Comparison of ENCODE assay signal across 11 cellular contexts in the genomic region with DNA sequence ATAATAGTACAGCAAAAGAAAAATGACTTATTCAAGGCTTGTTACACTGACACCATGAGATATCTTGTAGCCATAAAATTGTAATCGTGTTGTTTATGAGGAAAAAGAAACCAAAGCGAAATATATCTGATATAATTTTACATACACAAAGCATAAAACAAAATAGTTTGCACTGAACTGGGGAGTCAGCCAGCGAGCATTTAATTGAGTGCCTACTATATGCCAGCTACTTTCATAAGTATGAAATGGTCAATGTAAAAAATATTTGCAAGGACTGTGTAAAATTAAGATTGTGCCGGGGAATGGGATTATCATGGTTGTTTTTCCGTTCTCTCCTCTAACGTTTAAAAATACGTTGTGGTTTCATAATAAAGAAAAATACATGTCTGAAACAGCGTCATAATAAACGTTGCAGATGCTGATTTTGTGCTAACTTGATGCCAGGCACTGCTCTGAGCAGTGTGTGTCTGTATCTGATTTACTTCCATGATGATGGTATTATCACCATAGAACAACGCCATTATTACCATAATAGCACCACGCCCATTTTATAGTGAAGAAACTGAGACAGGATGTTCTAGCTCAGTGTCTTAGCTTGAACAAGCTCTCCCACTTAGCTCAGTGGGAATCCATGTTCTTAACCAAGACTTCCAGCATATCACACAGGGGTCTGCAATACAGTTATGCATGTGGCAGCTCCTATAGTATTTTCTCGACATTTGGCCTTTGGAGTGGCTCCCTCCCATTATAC.
DNase-seq lines count a peak whose midpoint lies in the region; FAIRE-seq and TF ChIP-seq lines count a peak whose summit lies in the region.
"Had no signal": no experiment of that assay in that cellular context is flagged by ENCODE, and none has a peak within 500 bp of the region (broad histone marks: within the 10 kb centered on the region; RNA-seq: fewer than 3 reads in every experiment).

No MANE protein-coding gene starts in this region.

- no peak overlapping the region for H3T11ph ChIP-seq in H9 (ENCODE audit: low read length)

- H3K14ac ChIP-seq in H9 (ENCODE audit: insufficient read depth, low read length): no peak overlapping the region

- H3K4ac ChIP-seq in H9 (ENCODE audit: low read depth, low read length): no peak overlapping the region

- H2AK5ac ChIP-seq in H9 (ENCODE audit: insufficient read length, low read length): no peak overlapping the region

- H3K4me3 Mint-ChIP-seq in nephron: no peak overlapping the region
- H3K4me3 Mint-ChIP-seq in H9: no peak overlapping the region

- H3K56ac ChIP-seq in H9 (ENCODE audit: insufficient read length, low read depth, low read length): no peak overlapping the region

- 0 out of 2 replicates have a peak, but pooled peaks cover 6% of the 10 kb centered on the region for H3K9me3 ChIP-seq in BLaER1
- H3K9me3 ChIP-seq in H9 (ENCODE audit: control insufficient read depth, low read depth, low read length): no peaks in the 10 kb centered on the region

- peak; percentile 71 for FAIRE-seq in HTR-8/SVneo (lab: Jason Lieb, UNC)
- FAIRE-seq in RCC 7860 (lab: Jason Lieb, UNC): no peak
- FAIRE-seq: small intestine had no signal

- in situ Hi-C loops in brain microvascular endothelial cell (cut with HindIII; ENCODE audit: low pct_ligation_motif_present, low sequenced_read_pairs): no loop called here

- H3K4me1 Mint-ChIP-seq in nephron (peaks cover 18% of the 10 kb centered on the region), H9 (peaks cover 25 to 27% of the 10 kb centered on the region in 2 experiments)

- H3K4me2 ChIP-seq in BLaER1: peak overlapping the region; percentile 81
- H3K4me2 ChIP-seq in H9 (ENCODE audit: insufficient read depth, insufficient read length, low read length): no peak overlapping the region

- H3K9me3 Mint-ChIP-seq in nephron (no peaks in the 10 kb centered on the region), H9 (peaks cover 0 to 3% of the 10 kb centered on the region in 2 experiments; a peak in 1 of 5 replicates)

- no peaks in the 10 kb centered on the region for H3K23me2 ChIP-seq in H9 (ENCODE audit: insufficient read length, low read depth, low read length, poor library complexity, severe bottlenecking)

- TF ChIP-seq CTCF in brain microvascular endothelial cell (IDR thresholded peaks at IDR 0.05; ENCODE audit: low read depth, low read length, missing control alignments) (no peak), nephron (IDR thresholded peaks at IDR 0.05; ENCODE audit: unreplicated experiment in 3 of 3) (no peak), H9 (conservative IDR thresholded peaks at IDR 0.05) (no peak)

- H4K91ac ChIP-seq in H9 (ENCODE audit: insufficient read length, low read depth, low read length): no peak overlapping the region

- H3K4me3 ChIP-seq in BLaER1 (peak overlapping the region; percentile 44), brain microvascular endothelial cell (ENCODE audit: low read depth, low read length) (no peak overlapping the region)

- H3K27me3 Mint-ChIP-seq in nephron (ENCODE audit: low read depth): no peaks in the 10 kb centered on the region
- no peaks in the 10 kb centered on the region for H3K27me3 Mint-ChIP-seq in H9 (ENCODE audit: low read depth)

- peak overlapping the region; percentile 5 to 58 (median 16) for H3K27ac Mint-ChIP-seq in nephron
- H3K27ac Mint-ChIP-seq in H9: no peak overlapping the region

- no peak overlapping the region for H3K18ac ChIP-seq in H9 (ENCODE audit: insufficient read length, low read depth, low read length)

- H3K27ac ChIP-seq in BLaER1: peak overlapping the region; percentile 86
- peak overlapping the region; percentile 74 for H3K27ac ChIP-seq in brain microvascular endothelial cell
- no peak overlapping the region for H3K27ac ChIP-seq in H9 (ENCODE audit: insufficient read length, low read depth, low read length)

- H4K20me1 ChIP-seq in BLaER1 (no peaks in the 10 kb centered on the region), H9 (ENCODE audit: control insufficient read depth, insufficient read depth, insufficient read length) (no peaks in the 10 kb centered on the region)

- no peaks in the 10 kb centered on the region for H3K79me1 ChIP-seq in H9 (ENCODE audit: insufficient read depth, low read depth, low read length, poor library complexity, severe bottlenecking)

- H2BK20ac ChIP-seq in H9 (ENCODE audit: low read depth, low read length, poor library complexity, severe bottlenecking): no peak overlapping the region

- H3K36me3 Mint-ChIP-seq in nephron (ENCODE audit: low read depth): no peaks in the 10 kb centered on the region
- no peaks in the 10 kb centered on the region; a peak in 1 of 7 replicates for H3K36me3 Mint-ChIP-seq in H9 (ENCODE audit: insufficient read depth in 1 of 3, low read depth in 3 of 3)

- H3K9ac ChIP-seq in BLaER1 (peak overlapping the region; percentile 67), H9 (ENCODE audit: extremely low read depth, insufficient read length, low read length) (no peak overlapping the region)

- peaks cover 98% of the 10 kb centered on the region for H3K4me1 ChIP-seq in BLaER1
- H3K4me1 ChIP-seq in H9 (ENCODE audit: insufficient read depth, low read length): peaks cover 7% of the 10 kb centered on the region; the same call in 1 of the 2 replicates

- no peak overlapping the region for H3K23ac ChIP-seq in H9 (ENCODE audit: insufficient read length, low read depth, low read length)

- H2BK15ac ChIP-seq in H9 (ENCODE audit: low read depth, low read length): no peak overlapping the region

- H2AFZ ChIP-seq in H9 (ENCODE audit: low read length): no peak overlapping the region

- no peak overlapping the region for H2BK12ac ChIP-seq in H9 (ENCODE audit: insufficient read length, low read depth, low read length)

- no peak overlapping the region for H4K5ac ChIP-seq in H9 (ENCODE audit: insufficient read length, low read depth, low read length)

- DNase-seq in HTR-8/SVneo (ENCODE audit: insufficient read length, low spot score) (no peak), brain microvascular endothelial cell (no peak), H9 (no peak), NCI-H187 (lab: John Stamatoyannopoulos, UW) (no peak), RCC 7860 (ENCODE audit: low spot score) (no peak), HPDE6-E6E7 (ENCODE audit: extremely low spot score) (no peak)
- DNase-seq: activated T-cell treated with anti-CD3 and anti-CD28 coated beads for 4 hours, erythroblast had no signal

- no peaks in the 10 kb centered on the region for H3K27me3 ChIP-seq in BLaER1
- H3K27me3 ChIP-seq in brain microvascular endothelial cell (replicated peaks): no peaks in the 10 kb centered on the region
- no peaks in the 10 kb centered on the region for H3K27me3 ChIP-seq in H9 (ENCODE audit: insufficient read depth, low read length)

- no peak overlapping the region for H2BK120ac ChIP-seq in H9 (ENCODE audit: low read depth, low read length, poor library complexity, severe bottlenecking)

- no CpG with 5 or more reads among the region's 12 CpGs for WGBS in H9 (ENCODE audit: extremely low coverage, insufficient read length, low lambda C conversion rate)

- no peak overlapping the region for H2BK5ac ChIP-seq in H9 (ENCODE audit: insufficient read length, low read length)

- no peaks in the 10 kb centered on the region for H3K79me2 ChIP-seq in H9 (ENCODE audit: insufficient read depth, low read length)

- no peak overlapping the region for H4K8ac ChIP-seq in H9 (replicated peaks; ENCODE audit: insufficient read length, low read depth, low read length)

- H3K36me3 ChIP-seq in BLaER1 (no peaks in the 10 kb centered on the region), brain microvascular endothelial cell (replicated peaks) (no peaks in the 10 kb centered on the region)

Comparison
In these comparisons a context has a peak if more than half of its experiments do, and no peak if none do; other contexts are left out.
1. H3K27ac Mint-ChIP-seq: peak in nephron (3 of 3); none in H9 (0 of 3).